Comparison of ENCODE assay signal across 37 cellular contexts in the genomic region with DNA sequence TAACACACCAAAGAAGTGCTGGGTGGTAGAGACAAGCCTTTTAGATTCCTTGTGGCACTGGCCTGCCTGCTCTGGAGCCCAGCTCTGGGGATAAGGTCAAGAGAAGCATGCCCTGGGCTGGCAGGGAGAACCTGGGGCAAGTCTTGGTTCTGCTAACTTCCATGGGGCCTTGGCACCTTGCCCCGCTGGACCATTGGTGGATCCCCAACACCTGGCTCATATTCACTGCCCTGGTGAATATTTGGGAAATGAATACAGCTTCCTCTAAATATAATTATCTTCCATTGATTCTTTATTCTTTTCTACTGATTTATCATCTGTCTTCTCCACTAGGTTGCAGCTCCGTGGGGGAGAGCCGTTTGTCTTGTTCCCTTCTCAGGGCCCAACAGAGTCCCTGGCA.
"Had no signal": no experiment of that assay in that cellular context is flagged by ENCODE, and none has a peak within 500 bp of the region (broad histone marks: within the 10 kb centered on the region; RNA-seq: fewer than 3 reads in every experiment).

No MANE protein-coding gene starts in this region.

- ATAC-seq: activated CD8-positive, alpha-beta T cell treated with anti-CD3 and anti-CD28 coated beads for 36 hours; activated naive CD4-positive, alpha-beta T cell treated with anti-CD3 and anti-CD28 coated beads, Interleukin-2, amount 50 U/mL, for 72 hours; activated T-cell treated with anti-CD3 and anti-CD28 coated beads, Interleukin-2, amount 50 U/mL, for 4 hours; activated T-cell treated with anti-CD3 and anti-CD28 coated beads, Interleukin-2, amount 50 U/mL, for 72 hours; activated T-helper 17 cell treated with anti-CD3 and anti-CD28 coated beads, Interleukin-2, amount 50 U/mL, for 72 hours; body of pancreas had no signal

- H3K27ac ChIP-seq: adrenal gland, body of pancreas, brain microvascular endothelial cell, breast epithelium, VCaP had no signal

- H3K9me3 Mint-ChIP-seq: activated B cell treated with CpG ODN at 0.5 μM for 24 hours; activated CD4-positive, alpha-beta memory T cell treated with anti-CD3 and anti-CD28 coated beads for 36 hours; activated CD4-positive, alpha-beta T cell treated with anti-CD3 and anti-CD28 coated beads, Interleukin-2, amount 10 ng/mL, durations not matched to agents 24 days and 14 days; activated CD8-positive, alpha-beta T cell treated with anti-CD3 and anti-CD28 coated beads for 36 hours; activated naive CD4-positive, alpha-beta T cell treated with anti-CD3 and anti-CD28 coated beads for 36 hours; activated naive CD4-positive, alpha-beta T cell treated with anti-CD3 and anti-CD28 coated beads, Interleukin-2, amount 50 U/mL, for 72 hours; activated naive CD8-positive, alpha-beta T cell treated with anti-CD3 and anti-CD28 coated beads, Interleukin-2, amount 10 ng/mL, durations not matched to agents 7 days and 5 days; activated T-cell treated with anti-CD3 and anti-CD28 coated beads, Interleukin-2, amount 50 U/mL, for 4 hours; activated T-cell treated with anti-CD3 and anti-CD28 coated beads, Interleukin-2, amount 50 U/mL, for 72 hours; activated T-helper 1 cell treated with anti-CD3 and anti-CD28 coated beads, Interleukin-12 subunit alpha, Interleukin-12 subunit beta, Interleukin-2, Interleukin-4 antibody, amounts not matched to agents 30 ng/mL and 10 ng/mL and 1 ng/mL, durations not matched to agents 14 hours and 24 hours and 36 hours; activated T-helper 17 cell treated with anti-CD3 and anti-CD28 coated beads, Interleukin-2, amount 50 U/mL, for 72 hours; T-helper 1 cell treated with Interleukin-12 subunit alpha and Interleukin-12 subunit beta and Interleukin-4 antibody, amounts not matched to agents 30 μg/mL and 1 μg/mL, for 36 hours; T-helper 2 cell treated with Interferon-gamma antibody and Interleukin-4, amounts not matched to agents 5 μg/mL and 100 μg/mL, for 36 hours had no signal

- H3K36me3 Mint-ChIP-seq: activated CD4-positive, alpha-beta memory T cell treated with anti-CD3 and anti-CD28 coated beads for 36 hours; activated naive CD4-positive, alpha-beta T cell treated with anti-CD3 and anti-CD28 coated beads, Interleukin-2, amount 50 U/mL, for 72 hours; activated naive CD8-positive, alpha-beta T cell treated with anti-CD3 and anti-CD28 coated beads, Interleukin-2, amount 10 ng/mL, durations not matched to agents 7 days and 5 days had no signal

- H3K4me3 Mint-ChIP-seq: activated B cell treated with CpG ODN at 0.5 μM for 24 hours; activated CD4-positive, alpha-beta memory T cell treated with anti-CD3 and anti-CD28 coated beads for 36 hours; activated CD4-positive, alpha-beta T cell treated with anti-CD3 and anti-CD28 coated beads, Interleukin-2, amount 10 ng/mL, durations not matched to agents 24 days and 14 days; activated CD8-positive, alpha-beta T cell treated with anti-CD3 and anti-CD28 coated beads for 36 hours; activated naive CD4-positive, alpha-beta T cell treated with anti-CD3 and anti-CD28 coated beads for 36 hours; activated naive CD8-positive, alpha-beta T cell treated with anti-CD3 and anti-CD28 coated beads, Interleukin-2, amount 10 ng/mL, durations not matched to agents 7 days and 5 days; activated T-cell treated with anti-CD3 and anti-CD28 coated beads, Interleukin-2, amount 50 U/mL, for 4 hours; activated T-cell treated with anti-CD3 and anti-CD28 coated beads, Interleukin-2, amount 50 U/mL, for 72 hours; activated T-helper 1 cell treated with anti-CD3 and anti-CD28 coated beads, Interleukin-12 subunit alpha, Interleukin-12 subunit beta, Interleukin-2, Interleukin-4 antibody, amounts not matched to agents 30 ng/mL and 10 ng/mL and 1 ng/mL, durations not matched to agents 14 hours and 24 hours and 36 hours; activated T-helper 17 cell treated with anti-CD3 and anti-CD28 coated beads, Interleukin-2, amount 50 U/mL, for 72 hours; T-helper 1 cell treated with Interleukin-12 subunit alpha and Interleukin-12 subunit beta and Interleukin-4 antibody, amounts not matched to agents 30 μg/mL and 1 μg/mL, for 36 hours; T-helper 2 cell treated with Interferon-gamma antibody and Interleukin-4, amounts not matched to agents 5 μg/mL and 100 μg/mL, for 36 hours had no signal

- H3K4me1 Mint-ChIP-seq: activated naive CD8-positive, alpha-beta T cell treated with anti-CD3 and anti-CD28 coated beads, Interleukin-2, amount 10 ng/mL, durations not matched to agents 7 days and 5 days; activated T-helper 17 cell treated with anti-CD3 and anti-CD28 coated beads, Interleukin-2, amount 50 U/mL, for 72 hours had no signal

- H3K36me3 ChIP-seq: adrenal gland, brain microvascular endothelial cell, breast epithelium had no signal

- H3K4me3 ChIP-seq: adrenal gland, body of pancreas, breast epithelium had no signal

- H3K4me1 ChIP-seq: adrenal gland, body of pancreas, breast epithelium had no signal

- H3K9me3 ChIP-seq: adrenal gland, body of pancreas, breast epithelium had no signal

- DNase-seq: activated B cell treated with CpG ODN at 0.5 μM for 24 hours; activated CD4-positive, alpha-beta memory T cell treated with anti-CD3 and anti-CD28 coated beads for 36 hours; activated CD4-positive, alpha-beta T cell treated with anti-CD3 and anti-CD28 coated beads for 4 hours; activated CD4-positive, alpha-beta T cell treated with anti-CD3 and anti-CD28 coated beads, Interleukin-2, amount 10 ng/mL, durations not matched to agents 24 days and 14 days; activated CD4-positive, alpha-beta T cell treated with anti-CD3 and anti-CD28 coated beads, Interleukin-2, amount 50 U/mL, for 1 hour; activated CD4-positive, alpha-beta T cell treated with anti-CD3 and anti-CD28 coated beads, Interleukin-2, amount 50 U/mL, for 4 hours; activated CD4-positive, CD25-positive, alpha-beta regulatory T cell treated with anti-CD3 and anti-CD28 coated beads, Interleukin-2, amount 50 U/mL, for 72 hours; activated CD8-positive, alpha-beta memory T cell treated with anti-CD3 and anti-CD28 coated beads, Interleukin-2, amount 50 U/mL, for 4 hours; activated CD8-positive, alpha-beta T cell treated with anti-CD3 and anti-CD28 coated beads for 36 hours; activated effector memory CD4-positive, alpha-beta T cell treated with anti-CD3 and anti-CD28 coated beads, Interleukin-2, amount 50 U/mL, for 16 hours; activated gamma-delta T cell treated with Interleukin-2 at 50 U/mL for 16 hours; activated naive CD4-positive, alpha-beta T cell; activated naive CD4-positive, alpha-beta T cell treated with anti-CD3 and anti-CD28 coated beads for 36 hours; activated naive CD4-positive, alpha-beta T cell treated with anti-CD3 and anti-CD28 coated beads, Interleukin-2, amount 50 U/mL, for 16 hours; activated naive CD8-positive, alpha-beta T cell treated with anti-CD3 and anti-CD28 coated beads, Interleukin-2, amount 10 ng/mL, durations not matched to agents 7 days and 5 days; activated T-cell treated with anti-CD3 and anti-CD28 coated beads for 4 hours; activated T-cell treated with anti-CD3 and anti-CD28 coated beads, Interleukin-2, amount 50 U/mL, for 1 hour; activated T-cell treated with anti-CD3 and anti-CD28 coated beads, Interleukin-2, amount 50 U/mL, for 4 hours; activated T-cell treated with anti-CD3 and anti-CD28 coated beads, Interleukin-2, amount 50 U/mL, for 72 hours; adrenal gland; amniotic stem cell; aorta; body of pancreas; brain microvascular endothelial cell; central memory CD4-positive, alpha-beta T cell; T-helper 1 cell; T-helper 2 cell; T-helper 9 cell had no signal

- H3K27me3 ChIP-seq: body of pancreas had no signal

- H3K27ac Mint-ChIP-seq: activated B cell treated with CpG ODN at 0.5 μM for 24 hours; activated CD4-positive, alpha-beta memory T cell treated with anti-CD3 and anti-CD28 coated beads for 36 hours; activated CD4-positive, alpha-beta T cell treated with anti-CD3 and anti-CD28 coated beads, Interleukin-2, amount 10 ng/mL, durations not matched to agents 24 days and 14 days; activated CD8-positive, alpha-beta T cell treated with anti-CD3 and anti-CD28 coated beads for 36 hours; activated naive CD4-positive, alpha-beta T cell treated with anti-CD3 and anti-CD28 coated beads for 36 hours; activated naive CD4-positive, alpha-beta T cell treated with anti-CD3 and anti-CD28 coated beads, Interleukin-2, amount 50 U/mL, for 72 hours; activated naive CD8-positive, alpha-beta T cell treated with anti-CD3 and anti-CD28 coated beads, Interleukin-2, amount 10 ng/mL, durations not matched to agents 7 days and 5 days; activated T-cell treated with anti-CD3 and anti-CD28 coated beads, Interleukin-2, amount 50 U/mL, for 72 hours; activated T-helper 1 cell treated with anti-CD3 and anti-CD28 coated beads, Interleukin-12 subunit alpha, Interleukin-12 subunit beta, Interleukin-2, Interleukin-4 antibody, amounts not matched to agents 30 ng/mL and 10 ng/mL and 1 ng/mL, durations not matched to agents 14 hours and 24 hours and 36 hours; activated T-helper 17 cell treated with anti-CD3 and anti-CD28 coated beads, Interleukin-2, amount 50 U/mL, for 72 hours; T-helper 1 cell treated with Interleukin-12 subunit alpha and Interleukin-12 subunit beta and Interleukin-4 antibody, amounts not matched to agents 30 μg/mL and 1 μg/mL, for 36 hours; T-helper 2 cell treated with Interferon-gamma antibody and Interleukin-4, amounts not matched to agents 5 μg/mL and 100 μg/mL, for 36 hours had no signal

- FAIRE-seq: astrocyte, TTC549 had no signal
